In the genomic region with DNA sequence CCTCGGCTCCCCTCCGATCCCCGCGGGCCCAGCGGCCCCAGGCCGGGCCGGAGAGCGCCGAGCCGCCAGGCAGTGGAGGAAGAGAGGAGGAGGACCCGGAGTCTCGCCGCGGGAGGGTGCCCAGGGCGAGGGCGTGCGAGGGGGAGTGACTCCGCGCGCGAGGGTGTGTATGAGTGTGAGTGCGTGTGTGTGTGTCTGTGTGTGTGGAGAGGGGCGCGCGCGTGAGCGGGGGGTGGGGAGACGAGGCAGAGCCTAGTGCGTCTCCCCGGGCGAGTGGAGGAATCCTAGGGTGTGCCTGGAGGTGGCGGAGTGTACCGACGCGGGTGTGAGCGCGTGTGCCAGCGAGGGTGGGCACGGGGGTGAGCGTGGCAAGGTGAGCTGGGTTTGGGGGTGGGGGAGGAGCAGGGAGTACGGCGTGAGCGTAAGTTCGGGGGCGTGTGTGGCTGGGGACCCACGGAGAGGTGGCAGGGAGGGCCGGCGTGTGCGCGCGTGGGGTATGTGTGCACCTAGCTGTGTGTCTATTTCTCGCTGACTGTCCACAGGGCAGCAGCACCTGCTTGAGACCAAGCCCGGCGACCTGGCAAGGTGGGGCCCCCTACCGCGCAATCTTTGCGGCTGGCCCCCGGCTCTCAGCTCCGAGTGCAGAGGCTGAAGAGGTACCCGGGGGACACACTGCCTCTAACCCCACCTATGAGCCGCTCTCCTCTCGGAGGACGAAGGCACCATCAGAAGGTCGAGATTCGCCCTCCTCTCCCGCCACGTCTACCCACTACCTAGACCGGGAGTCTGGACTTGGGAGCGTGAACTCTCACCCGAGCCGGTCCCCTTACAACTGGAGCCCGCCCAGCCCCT, we compare ENCODE assay signal across 7 cellular contexts. TPM values are rescaled to one million over a fixed set of nuclear protein-coding genes. Genes with fewer than 3 reads are reported as not detected.
DNase-seq lines count a peak whose midpoint lies in the region; ATAC-seq and TF ChIP-seq lines count a peak whose summit lies in the region.

No MANE protein-coding gene starts in this region.

- H3K4me1 ChIP-seq in GM23338 (ENCODE audit: insufficient read depth) (peaks cover 10% of the 10 kb centered on the region), RWPE2 (ENCODE audit: insufficient read depth, poor library complexity, severe bottlenecking) (no peaks in the 10 kb centered on the region), Karpas-422 (ENCODE audit: low read length) (no peaks in the 10 kb centered on the region)

- H3K9me3 ChIP-seq in RWPE2 (ENCODE audit: severe bottlenecking) (no peaks in the 10 kb centered on the region), Karpas-422 (ENCODE audit: low read length) (no peaks in the 10 kb centered on the region)

- no peaks in the 10 kb centered on the region for H4K20me1 ChIP-seq in GM23338 (replicated peaks; ENCODE audit: insufficient read depth)
- no peaks in the 10 kb centered on the region for H4K20me1 ChIP-seq in Karpas-422 (ENCODE audit: insufficient read depth, low read depth, low read length)

- H3K36me3 ChIP-seq in GM23338 (ENCODE audit: insufficient read depth), result no peaks in the 10 kb centered on the region
- no peaks in the 10 kb centered on the region for H3K36me3 ChIP-seq in RWPE2 (ENCODE audit: low read depth)
- H3K36me3 ChIP-seq in Karpas-422 (ENCODE audit: insufficient read depth, low read length), result no peaks in the 10 kb centered on the region

- ATAC-seq in GM23338 (peak; percentile 31), RWPE2 (ENCODE audit: low read depth) (peak; percentile 33), HG03025 (IDR thresholded peaks at IDR 0.05; ENCODE audit: low FRiP score, unreplicated experiment) (no peak)
- ATAC-seq in naive thymus-derived CD8-positive, alpha-beta T cell, result no peak

- no peak overlapping the region for H3K27ac Mint-ChIP-seq in GM23338
- no peak overlapping the region for H3K27ac Mint-ChIP-seq in naive thymus-derived CD8-positive, alpha-beta T cell

- H3K27me3 Mint-ChIP-seq in GM23338 (ENCODE audit: insufficient read depth, low read depth, poor library complexity), result peaks cover 46% of the 10 kb centered on the region
- peaks cover 39 to 78% (median 62%) of the 10 kb centered on the region in 5 donors for H3K27me3 Mint-ChIP-seq in naive thymus-derived CD8-positive, alpha-beta T cell

- no peaks in the 10 kb centered on the region for H3F3A ChIP-seq in GM23338 (replicated peaks; ENCODE audit: low read depth)

- CTCF ChIA-PET in GM10248 (lab: Yijun Ruan, JAX), result no interaction called here

- H3K79me2 ChIP-seq in GM23338 (replicated peaks; ENCODE audit: insufficient read depth) (no peaks in the 10 kb centered on the region), Karpas-422 (ENCODE audit: low read length) (no peaks in the 10 kb centered on the region)

- peak overlapping the region; percentile 74 for H3K4me3 Mint-ChIP-seq in GM23338
- H3K4me3 Mint-ChIP-seq in naive thymus-derived CD8-positive, alpha-beta T cell, result peak overlapping the region; percentile 45 to 83 (median 62)

- H3K27me3 ChIP-seq in GM23338 (ENCODE audit: insufficient read depth) (peaks cover 58% of the 10 kb centered on the region), RWPE2 (ENCODE audit: insufficient read depth, poor library complexity, severe bottlenecking) (peaks cover 48% of the 10 kb centered on the region), Karpas-422 (ENCODE audit: low read length) (no peaks in the 10 kb centered on the region)

- no peak overlapping the region for H3K27ac ChIP-seq in GM23338 (ENCODE audit: low read depth)
- no peak overlapping the region for H3K27ac ChIP-seq in RWPE2 (ENCODE audit: poor library complexity, severe bottlenecking)
- no peak overlapping the region for H3K27ac ChIP-seq in Karpas-422 (ENCODE audit: low read length)

- peak overlapping the region; percentile 76; the same call in 1 of the 2 replicates for H2AFZ ChIP-seq in GM23338
- H2AFZ ChIP-seq in Karpas-422 (ENCODE audit: low read length), result no peak overlapping the region

- H3K4me3 ChIP-seq in GM23338, result peak overlapping the region; percentile 60
- peak overlapping the region; percentile 32 for H3K4me3 ChIP-seq in RWPE2 (ENCODE audit: severe bottlenecking)
- H3K4me3 ChIP-seq in epithelial cell of esophagus (ENCODE audit: low read length), result peak overlapping the region; percentile 42
- no peak overlapping the region for H3K4me3 ChIP-seq in Karpas-422 (ENCODE audit: low read length)

- H3K4me2 ChIP-seq in GM23338 (peak overlapping the region; percentile 83), Karpas-422 (ENCODE audit: low read depth, low read length, poor library complexity, severe bottlenecking) (no peak overlapping the region)

- TF ChIP-seq CTCF in GM23338 (conservative IDR thresholded peaks at IDR 0.05; ENCODE audit: low read depth in 2 of 2) (0 out of 4 replicates have a peak, but pooled peaks of 1 of the 2 experiments have one; percentile 8), RWPE2 (IDR thresholded peaks at IDR 0.05; ENCODE audit: poor library complexity, severe bottlenecking) (no peak), epithelial cell of esophagus (IDR thresholded peaks at IDR 0.05; ENCODE audit: insufficient read depth, low read depth, low read length, missing control alignments) (no peak), GM10248 (IDR thresholded peaks at IDR 0.05; ENCODE audit: control extremely low read depth, extremely low read depth, low read depth, missing control alignments) (no peak)

- DNase-seq in GM23338 (ENCODE audit: low spot score) (peak; percentile 49), RWPE2 (ENCODE audit: low spot score) (no peak), epithelial cell of esophagus (ENCODE audit: low read depth) (peak; percentile 15), Karpas-422 (no peak), GM10248 (ENCODE audit: extremely low spot score) (no peak)
- DNase-seq in naive thymus-derived CD8-positive, alpha-beta T cell, result no peak

- no peaks in the 10 kb centered on the region for H3K9me2 ChIP-seq in GM23338 (ENCODE audit: insufficient read depth)
- no peaks in the 10 kb centered on the region for H3K9me2 ChIP-seq in Karpas-422 (replicated peaks; ENCODE audit: insufficient read depth, low read length)

- POLR2A ChIA-PET in naive thymus-derived CD8-positive, alpha-beta T cell (lab: Charles Lee), result no interaction called here
- POLR2A ChIA-PET in GM10248 (lab: Yijun Ruan, JAX), result no interaction called here

- no peaks in the 10 kb centered on the region for H3K9me3 Mint-ChIP-seq in GM23338
- H3K9me3 Mint-ChIP-seq in naive thymus-derived CD8-positive, alpha-beta T cell, result no peaks in the 10 kb centered on the region

- no peak overlapping the region for H3K9ac ChIP-seq in Karpas-422 (ENCODE audit: low read length)

- no peaks in the 10 kb centered on the region for H3K36me3 Mint-ChIP-seq in GM23338 (ENCODE audit: low read depth)
- no peaks in the 10 kb centered on the region for H3K36me3 Mint-ChIP-seq in naive thymus-derived CD8-positive, alpha-beta T cell

- peaks cover 16% of the 10 kb centered on the region for H3K4me1 Mint-ChIP-seq in GM23338
- peaks cover 2 to 24% (median 15%) of the 10 kb centered on the region in 4 donors for H3K4me1 Mint-ChIP-seq in naive thymus-derived CD8-positive, alpha-beta T cell

TF ChIP-seq in GM23338, 12 proteins besides CTCF, POLR2A, EP300 and RAD21 (continues in another document):
- TF ChIP-seq NANOG (IDR thresholded peaks at IDR 0.05; ENCODE audit: borderline replicate concordance) (no peak), JUNB (IDR thresholded peaks at IDR 0.05; ENCODE audit: unreplicated experiment) (no peak), CREB1 (CRISPR knock-in tag; IDR thresholded peaks at IDR 0.05; ENCODE audit: low read depth) (no peak), ZNF114 (CRISPR knock-in tag; IDR thresholded peaks at IDR 0.05) (no peak), EZH2phosphoT487 (IDR thresholded peaks at IDR 0.05; ENCODE audit: unreplicated experiment) (peak; percentile 57)

RNA-seq across cellular contexts. Expression of a gene that starts 0.8 kb away (rescaled TPM):
- total RNA-seq in GM23338 (2014; rRNA removed; shearing (Covaris generic)), result 0.10 and 1.0 TPM in 2 replicates
- polyA plus RNA-seq in GM23338 (2016; fragmentation: Nextera tagmentation; extraction: Ambion mirVana), result 0.03 and 0.18 TPM in 2 replicates
- not detected for total RNA-seq in naive thymus-derived CD8-positive, alpha-beta T cell
- under 1 TPM; 0.02 to 0.13 (median 0.06) TPM for polyA plus RNA-seq in naive thymus-derived CD8-positive, alpha-beta T cell
- total RNA-seq in Karpas-422 (2014; rRNA removed; shearing (Covaris generic); ENCODE audit: low replicate concordance), result not detected in 2 replicates

Comparison
In these comparisons a context has a peak if more than half of its experiments do, and no peak if none do; other contexts are left out.
1. ATAC-seq: peak in GM23338 (single experiment) and RWPE2 (single experiment); none in naive thymus-derived CD8-positive, alpha-beta T cell (0 of 2) and HG03025 (single experiment).
2. DNase-seq: peak in GM23338 (single experiment) and epithelial cell of esophagus (single experiment); none in RWPE2 (single experiment), naive thymus-derived CD8-positive, alpha-beta T cell (0 of 10), Karpas-422 (single experiment) and GM10248 (single experiment).